Comparison of ENCODE assay signal across 27 cellular contexts in the genomic region with DNA sequence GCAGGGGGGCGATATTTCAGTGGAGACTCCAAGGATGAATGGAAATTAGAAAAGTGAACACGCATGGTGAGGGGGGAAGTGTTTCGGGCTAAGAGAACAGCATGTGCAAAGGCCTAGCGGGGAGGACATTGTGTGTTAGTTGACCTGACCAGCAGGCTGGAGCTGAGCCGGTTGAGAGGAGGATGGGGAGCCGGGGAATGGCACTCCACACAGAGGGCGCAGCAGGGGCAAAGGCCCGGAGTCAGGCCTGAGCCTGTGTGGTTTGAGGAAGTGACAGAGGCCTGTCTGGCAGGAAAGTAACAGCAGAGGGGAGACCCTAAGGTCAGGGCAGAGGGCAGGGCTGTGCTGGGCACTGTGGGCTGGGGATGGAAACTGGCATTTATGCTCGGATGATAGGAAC.
"Had no signal": no experiment of that assay in that cellular context is flagged by ENCODE, and none has a peak within 500 bp of the region (broad histone marks: within the 10 kb centered on the region; RNA-seq: fewer than 3 reads in every experiment).

No MANE protein-coding gene starts in this region.

- ATAC-seq: naive thymus-derived CD8-positive, alpha-beta T cell; natural killer cell treated with Interleukin-12 subunit alpha and Interleukin-12 subunit beta and Interleukin-15 and Interleukin-18, amount 100 ng/mL, for 72 hours; pancreas; psoas muscle; right cardiac atrium; stimulated activated memory B cell treated with anti-CD40 and anti-IgM and Interleukin-4, amounts not matched to agents 10 μg/mL and 1 μg/mL and 100 μg/mL, for 72 hours; stimulated activated naive CD8-positive, alpha-beta T cell treated with anti-CD3 and anti-CD28 coated beads, Interleukin-15, amount 100 ng/mL, for 72 hours; stimulated activated naive CD8-positive, alpha-beta T cell treated with anti-CD3 and anti-CD28 coated beads, Interleukin-15, Interleukin-2, amounts not matched to agents 100 U/mL and 50 U/mL, for 24 hours had no signal

- H3K4me1 ChIP-seq: pancreas, psoas muscle, sigmoid colon, suprapubic skin, testis, tibial artery, transverse colon, vagina had no signal

- H3K9me3 ChIP-seq: pancreas, psoas muscle, testis, vagina had no signal

- H3K36me3 ChIP-seq: neutrophil, pancreas, sigmoid colon, suprapubic skin, tibial artery, transverse colon, vagina had no signal

- FAIRE-seq: pancreas, small intestine, urothelium cell line had no signal

- H3K27ac ChIP-seq: neutrophil, pancreas, psoas muscle, sigmoid colon, suprapubic skin, testis, tibial artery, transverse colon, vagina had no signal

- H3K27me3 ChIP-seq: neutrophil, pancreas, sigmoid colon, suprapubic skin, testis, tibial artery, transverse colon, vagina had no signal

- DNase-seq: naive B cell; naive thymus-derived CD8-positive, alpha-beta T cell; nephron progenitor cell; nucleus accumbens; psoas muscle; right cardiac atrium; sigmoid colon; small intestine; stimulated activated CD4-positive, alpha-beta T cell treated with anti-CD3 and anti-CD28 coated beads, Interleukin-12 subunit alpha, Interleukin-12 subunit beta, amount 100 ng/mL, for 4 hours; stimulated activated CD4-positive, alpha-beta T cell treated with anti-CD3 and anti-CD28 coated beads, Interleukin-1b, Interleukin-23, amount 100 ng/mL, for 48 hours; stimulated activated CD4-positive, alpha-beta T cell treated with anti-CD3 and anti-CD28 coated beads, Interleukin-4, amount 100 ng/mL, for 1 hour; stimulated activated CD4-positive, alpha-beta T cell treated with anti-CD3 and anti-CD28 coated beads, Interleukin-4, amount 100 ng/mL, for 4 hours; stimulated activated CD8-positive, alpha-beta memory T cell treated with anti-CD3 and anti-CD28 coated beads, Interleukin-4, amount 100 ng/mL, for 48 hours; stimulated activated naive CD4-positive, alpha-beta T cell; stimulated activated naive CD8-positive, alpha-beta T cell treated with anti-CD3 and anti-CD28 coated beads, Interleukin-15, amount 100 ng/mL, for 72 hours; stimulated activated naive CD8-positive, alpha-beta T cell treated with anti-CD3 and anti-CD28 coated beads, Interleukin-15, Interleukin-2, amounts not matched to agents 100 U/mL and 50 U/mL, for 24 hours; substantia nigra; testis; transverse colon had no signal

- H3K4me3 ChIP-seq: pancreas, psoas muscle, sigmoid colon, suprapubic skin, testis, tibial artery, transverse colon, vagina had no signal
